17 cellular contexts compared by ENCODE assay signal in the genomic region with DNA sequence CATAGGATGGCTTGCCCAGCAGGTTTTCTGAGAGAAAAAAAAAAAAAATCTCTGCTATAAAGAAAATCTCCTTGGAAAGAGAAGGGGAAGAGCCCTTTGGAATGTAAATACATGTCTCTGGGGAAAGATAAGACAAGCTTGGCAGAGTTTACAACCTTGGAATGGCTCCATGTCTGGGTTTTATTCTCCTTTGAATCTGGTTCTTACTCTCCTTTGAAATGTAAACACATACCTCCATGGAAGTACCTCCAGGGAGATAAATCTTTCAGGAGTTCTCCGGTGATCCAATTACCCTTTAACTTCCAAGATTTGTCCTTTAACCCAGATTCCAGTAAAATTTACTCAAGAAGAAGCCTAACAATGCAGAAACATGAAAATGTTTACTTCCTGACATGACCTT. TPM values are rescaled to one million over a fixed set of nuclear protein-coding genes. Genes with fewer than 3 reads are reported as not detected.
DNase-seq lines count a peak whose midpoint lies in the region; ATAC-seq and TF ChIP-seq lines count a peak whose summit lies in the region.
"Had no signal": no experiment of that assay in that cellular context is flagged by ENCODE, and none has a peak within 500 bp of the region (broad histone marks: within the 10 kb centered on the region; RNA-seq: fewer than 3 reads in every experiment).

No MANE protein-coding gene starts in this region.

- CTCF ChIA-PET in A673 (lab: Charles Lee): interaction anchor here (0.6 kb wide), 1 partner anchor 33 kb away, joined by 3 read pairs; no protein-coding TSS in a partner anchor

- BruUV-seq in A673 (replicated peaks; lab: Mats Ljungman, UMichigan): no TSS peak

- intact Hi-C loops in A673 (cut with micrococcal nuclease; ENCODE audit: unreplicated experiment): no loop called here

- no peaks in the 10 kb centered on the region for H3K36me3 ChIP-seq in A673 (ENCODE audit: insufficient read depth, low read length, poor library complexity, severe bottlenecking)
- H3K36me3 ChIP-seq: esophagus muscularis mucosa had no signal

- ATAC-seq in SK-N-SH treated with all-trans-retinoic acid at 6 μM for 48 hours (peak; percentile 53), HG03520 (IDR thresholded peaks at IDR 0.05; ENCODE audit: unreplicated experiment) (no peak), GM18907 (IDR thresholded peaks at IDR 0.05; ENCODE audit: unreplicated experiment) (no peak)
- ATAC-seq: natural killer cell had no signal

- H3K4me3 ChIP-seq in A673 (ENCODE audit: low read depth, low read length, poor library complexity, severe bottlenecking): no peak overlapping the region
- H3K4me3 ChIP-seq: esophagus muscularis mucosa had no signal

- H3K27ac ChIP-seq in A673 (ENCODE audit: low read depth, low read length, poor library complexity, severe bottlenecking): no peak overlapping the region
- H3K27ac ChIP-seq: esophagus muscularis mucosa had no signal

- POLR2A ChIA-PET in A673 (lab: Charles Lee; ENCODE audit: low non-redundant PET): no interaction called here

- peaks cover 7% of the 10 kb centered on the region for H3K4me1 ChIP-seq in A673 (ENCODE audit: insufficient read depth, low read length, poor library complexity, severe bottlenecking)

- no peaks in the 10 kb centered on the region for H3K27me3 ChIP-seq in A673 (replicated peaks; ENCODE audit: insufficient read depth, low read depth, low read length, poor library complexity)
- H3K27me3 ChIP-seq: esophagus muscularis mucosa had no signal

- DNase-seq in A673 (ENCODE audit: low spot score) (peak; percentile 31), HT-29 (ENCODE audit: low spot score) (peak; percentile 6), kidney glomerular epithelial cell (lab: John Stamatoyannopoulos, UW) (peak; percentile 41), NCI-H748 treated with DMSO at 0.1 percent for 48 hours (lab: John Stamatoyannopoulos, UW) (no peak)
- DNase-seq in activated CD4-positive, CD25-positive, alpha-beta regulatory T cell treated with anti-CD3 and anti-CD28 coated beads, Interleukin-2, amount 50 U/mL, for 72 hours: no peak
- DNase-seq: activated CD4-positive, CD25-positive, alpha-beta regulatory T cell; COR-L47; natural killer cell; NCI-H1694; NCI-H774; RPMI8226; stimulated activated CD4-positive, alpha-beta T cell treated with anti-CD3 and anti-CD28 coated beads, Interleukin-2, amount 100 ng/mL, for 24 hours; T-helper 1 cell had no signal

- peaks cover 3% of the 10 kb centered on the region for H3K9me3 ChIP-seq in A673 (ENCODE audit: low read depth, low read length, poor library complexity, severe bottlenecking)

- no peak for TF ChIP-seq CTCF in A673 (conservative IDR thresholded peaks at IDR 0.05; ENCODE audit: low read depth, low read length)

TF ChIP-seq in SK-N-SH treated with all-trans-retinoic acid at 6 μM for 48 hours, 23 proteins besides CTCF, POLR2A, EP300 and RAD21:
- TF ChIP-seq ZFP3 (CRISPR knock-in tag; IDR thresholded peaks at IDR 0.05): no peak

RNA-seq across cellular contexts. Expression of gene DNAH14, which starts 45.0 kb away (rescaled TPM):
- 9.9 and 10.7 TPM in 2 replicates for total RNA-seq in A673 (2021)
- 2.2 and 3.9 TPM in 2 replicates for total RNA-seq in HT-29 (2014; rRNA removed; shearing (Covaris generic))

Comparison
In these comparisons a context has a peak if more than half of its experiments do, and no peak if none do; other contexts are left out.
1. DNase-seq: peak in A673 (single experiment), HT-29 (single experiment) and kidney glomerular epithelial cell (single experiment); none in activated CD4-positive, CD25-positive, alpha-beta regulatory T cell treated with anti-CD3 and anti-CD28 coated beads, Interleukin-2, amount 50 U/mL, for 72 hours (single experiment) and NCI-H748 treated with DMSO at 0.1 percent for 48 hours (single experiment).